ENCODE assay signal across 1 cellular context in genomic region chr7:46695045-46695708, GRCh38.
TF ChIP-seq lines count a peak whose summit lies in the region.

No MANE protein-coding gene starts in this region.

TF ChIP-seq in HepG2, 621 proteins besides CTCF, POLR2A, EP300 and RAD21 (continued from another document and continues in another):
- TF ChIP-seq ZFX (CRISPR knock-in tag; IDR thresholded peaks at IDR 0.05; ENCODE audit: low read depth) (0 out of 2 replicates have a peak, but pooled peaks have one; percentile 20), GATAD2A (CRISPR knock-in tag; IDR thresholded peaks at IDR 0.05) (peak; percentile 18; the same call in 1 of the 2 replicates), ZNF343 (CRISPR knock-in tag; IDR thresholded peaks at IDR 0.05) (no peak), ZNF709 (CRISPR knock-in tag; IDR thresholded peaks at IDR 0.05) (no peak), ZNF552 (CRISPR knock-in tag; IDR thresholded peaks at IDR 0.05; ENCODE audit: borderline replicate concordance) (no peak), NFE2L2 (IDR thresholded peaks at IDR 0.05; ENCODE audit: low read length) (no peak), SIN3A (IDR thresholded peaks at IDR 0.05; ENCODE audit: borderline replicate concordance, low read depth, low read length) (no peak), HNF4A (CRISPR knock-in tag; IDR thresholded peaks at IDR 0.05) (peak; percentile 65), ZZZ3 (CRISPR knock-in tag; IDR thresholded peaks at IDR 0.05; ENCODE audit: borderline replicate concordance) (no peak), NR2F2 (IDR thresholded peaks at IDR 0.05; ENCODE audit: borderline replicate concordance, low read depth) (0 out of 2 replicates have a peak, but pooled peaks have one; percentile 39), ARNT (IDR thresholded peaks at IDR 0.05) (no peak), ETV5 (CRISPR knock-in tag; IDR thresholded peaks at IDR 0.05; ENCODE audit: borderline replicate concordance) (no peak), GLI4 (CRISPR knock-in tag; IDR thresholded peaks at IDR 0.05; ENCODE audit: borderline replicate concordance) (no peak), CEBPG (CRISPR knock-in tag; IDR thresholded peaks at IDR 0.05) (no peak), CREBL2 (CRISPR knock-in tag; IDR thresholded peaks at IDR 0.05; ENCODE audit: borderline replicate concordance) (no peak), MIXL1 (CRISPR knock-in tag; IDR thresholded peaks at IDR 0.05) (0 out of 2 replicates have a peak, but pooled peaks have one; percentile 18), ZNF446 (CRISPR knock-in tag; IDR thresholded peaks at IDR 0.05) (no peak), AGO2 (optimal IDR thresholded peaks at IDR 0.05; ENCODE audit: low read depth, low read length) (no peak), HOXA9 (CRISPR knock-in tag; IDR thresholded peaks at IDR 0.05; ENCODE audit: borderline replicate concordance) (no peak), HHEX (CRISPR knock-in tag; IDR thresholded peaks at IDR 0.05) (no peak), KDM2A (CRISPR knock-in tag; IDR thresholded peaks at IDR 0.05; ENCODE audit: borderline replicate concordance, low read depth) (no peak), ZNF563 (CRISPR knock-in tag; IDR thresholded peaks at IDR 0.05) (no peak), ZNF782 (CRISPR knock-in tag; IDR thresholded peaks at IDR 0.05; ENCODE audit: borderline replicate concordance) (no peak), BCL6 (CRISPR knock-in tag; IDR thresholded peaks at IDR 0.05) (0 out of 2 replicates have a peak, but pooled peaks have one; percentile 14), ZNF33A (CRISPR knock-in tag; IDR thresholded peaks at IDR 0.05; ENCODE audit: borderline replicate concordance) (no peak), NR2F1 (CRISPR knock-in tag; IDR thresholded peaks at IDR 0.05) (0 out of 4 replicates have a peak, but pooled peaks of 1 of the 2 experiments have one; percentile 16), ELF1 (CRISPR knock-in tag; IDR thresholded peaks at IDR 0.05) (no peak), ZNF230 (CRISPR knock-in tag; IDR thresholded peaks at IDR 0.05) (no peak), SSRP1 (CRISPR knock-in tag; IDR thresholded peaks at IDR 0.05) (no peak), FOXO1 (CRISPR knock-in tag; IDR thresholded peaks at IDR 0.05) (no peak; the same call in 1 of the 2 replicates), SAFB2 (CRISPR knock-in tag; IDR thresholded peaks at IDR 0.05; ENCODE audit: borderline replicate concordance, low read depth) (no peak), TBL1XR1 (IDR thresholded peaks at IDR 0.05; ENCODE audit: borderline replicate concordance, low read length, partially characterized antibody) (no peak), MTERF4 (CRISPR knock-in tag; IDR thresholded peaks at IDR 0.05) (no peak), ZBTB37 (CRISPR knock-in tag; IDR thresholded peaks at IDR 0.05) (no peak), NCOR1 (IDR thresholded peaks at IDR 0.05; ENCODE audit: borderline replicate concordance, low read length) (no peak), PAXIP1 (CRISPR knock-in tag; conservative IDR thresholded peaks at IDR 0.05) (peak; percentile 68), RNF219 (CRISPR knock-in tag; IDR thresholded peaks at IDR 0.05) (no peak), MAF1 (CRISPR knock-in tag; IDR thresholded peaks at IDR 0.05; ENCODE audit: borderline replicate concordance) (no peak), ATF1 (CRISPR knock-in tag; IDR thresholded peaks at IDR 0.05) (no peak)
- TF ChIP-seq, protein P1, sequence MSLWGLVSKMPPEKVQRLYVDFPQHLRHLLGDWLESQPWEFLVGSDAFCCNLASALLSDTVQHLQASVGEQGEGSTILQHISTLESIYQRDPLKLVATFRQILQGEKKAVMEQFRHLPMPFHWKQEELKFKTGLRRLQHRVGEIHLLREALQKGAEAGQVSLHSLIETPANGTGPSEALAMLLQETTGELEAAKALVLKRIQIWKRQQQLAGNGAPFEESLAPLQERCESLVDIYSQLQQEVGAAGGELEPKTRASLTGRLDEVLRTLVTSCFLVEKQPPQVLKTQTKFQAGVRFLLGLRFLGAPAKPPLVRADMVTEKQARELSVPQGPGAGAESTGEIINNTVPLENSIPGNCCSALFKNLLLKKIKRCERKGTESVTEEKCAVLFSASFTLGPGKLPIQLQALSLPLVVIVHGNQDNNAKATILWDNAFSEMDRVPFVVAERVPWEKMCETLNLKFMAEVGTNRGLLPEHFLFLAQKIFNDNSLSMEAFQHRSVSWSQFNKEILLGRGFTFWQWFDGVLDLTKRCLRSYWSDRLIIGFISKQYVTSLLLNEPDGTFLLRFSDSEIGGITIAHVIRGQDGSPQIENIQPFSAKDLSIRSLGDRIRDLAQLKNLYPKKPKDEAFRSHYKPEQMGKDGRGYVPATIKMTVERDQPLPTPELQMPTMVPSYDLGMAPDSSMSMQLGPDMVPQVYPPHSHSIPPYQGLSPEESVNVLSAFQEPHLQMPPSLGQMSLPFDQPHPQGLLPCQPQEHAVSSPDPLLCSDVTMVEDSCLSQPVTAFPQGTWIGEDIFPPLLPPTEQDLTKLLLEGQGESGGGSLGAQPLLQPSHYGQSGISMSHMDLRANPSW (CRISPR knock-in tag; IDR thresholded peaks at IDR 0.05; ENCODE audit: borderline replicate concordance), result no peak
- TF ChIP-seq, protein P2, sequence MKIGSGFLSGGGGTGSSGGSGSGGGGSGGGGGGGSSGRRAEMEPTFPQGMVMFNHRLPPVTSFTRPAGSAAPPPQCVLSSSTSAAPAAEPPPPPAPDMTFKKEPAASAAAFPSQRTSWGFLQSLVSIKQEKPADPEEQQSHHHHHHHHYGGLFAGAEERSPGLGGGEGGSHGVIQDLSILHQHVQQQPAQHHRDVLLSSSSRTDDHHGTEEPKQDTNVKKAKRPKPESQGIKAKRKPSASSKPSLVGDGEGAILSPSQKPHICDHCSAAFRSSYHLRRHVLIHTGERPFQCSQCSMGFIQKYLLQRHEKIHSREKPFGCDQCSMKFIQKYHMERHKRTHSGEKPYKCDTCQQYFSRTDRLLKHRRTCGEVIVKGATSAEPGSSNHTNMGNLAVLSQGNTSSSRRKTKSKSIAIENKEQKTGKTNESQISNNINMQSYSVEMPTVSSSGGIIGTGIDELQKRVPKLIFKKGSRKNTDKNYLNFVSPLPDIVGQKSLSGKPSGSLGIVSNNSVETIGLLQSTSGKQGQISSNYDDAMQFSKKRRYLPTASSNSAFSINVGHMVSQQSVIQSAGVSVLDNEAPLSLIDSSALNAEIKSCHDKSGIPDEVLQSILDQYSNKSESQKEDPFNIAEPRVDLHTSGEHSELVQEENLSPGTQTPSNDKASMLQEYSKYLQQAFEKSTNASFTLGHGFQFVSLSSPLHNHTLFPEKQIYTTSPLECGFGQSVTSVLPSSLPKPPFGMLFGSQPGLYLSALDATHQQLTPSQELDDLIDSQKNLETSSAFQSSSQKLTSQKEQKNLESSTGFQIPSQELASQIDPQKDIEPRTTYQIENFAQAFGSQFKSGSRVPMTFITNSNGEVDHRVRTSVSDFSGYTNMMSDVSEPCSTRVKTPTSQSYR (CRISPR knock-in tag; IDR thresholded peaks at IDR 0.05; ENCODE audit: borderline replicate concordance), result no peak
- TF ChIP-seq, protein P3, sequence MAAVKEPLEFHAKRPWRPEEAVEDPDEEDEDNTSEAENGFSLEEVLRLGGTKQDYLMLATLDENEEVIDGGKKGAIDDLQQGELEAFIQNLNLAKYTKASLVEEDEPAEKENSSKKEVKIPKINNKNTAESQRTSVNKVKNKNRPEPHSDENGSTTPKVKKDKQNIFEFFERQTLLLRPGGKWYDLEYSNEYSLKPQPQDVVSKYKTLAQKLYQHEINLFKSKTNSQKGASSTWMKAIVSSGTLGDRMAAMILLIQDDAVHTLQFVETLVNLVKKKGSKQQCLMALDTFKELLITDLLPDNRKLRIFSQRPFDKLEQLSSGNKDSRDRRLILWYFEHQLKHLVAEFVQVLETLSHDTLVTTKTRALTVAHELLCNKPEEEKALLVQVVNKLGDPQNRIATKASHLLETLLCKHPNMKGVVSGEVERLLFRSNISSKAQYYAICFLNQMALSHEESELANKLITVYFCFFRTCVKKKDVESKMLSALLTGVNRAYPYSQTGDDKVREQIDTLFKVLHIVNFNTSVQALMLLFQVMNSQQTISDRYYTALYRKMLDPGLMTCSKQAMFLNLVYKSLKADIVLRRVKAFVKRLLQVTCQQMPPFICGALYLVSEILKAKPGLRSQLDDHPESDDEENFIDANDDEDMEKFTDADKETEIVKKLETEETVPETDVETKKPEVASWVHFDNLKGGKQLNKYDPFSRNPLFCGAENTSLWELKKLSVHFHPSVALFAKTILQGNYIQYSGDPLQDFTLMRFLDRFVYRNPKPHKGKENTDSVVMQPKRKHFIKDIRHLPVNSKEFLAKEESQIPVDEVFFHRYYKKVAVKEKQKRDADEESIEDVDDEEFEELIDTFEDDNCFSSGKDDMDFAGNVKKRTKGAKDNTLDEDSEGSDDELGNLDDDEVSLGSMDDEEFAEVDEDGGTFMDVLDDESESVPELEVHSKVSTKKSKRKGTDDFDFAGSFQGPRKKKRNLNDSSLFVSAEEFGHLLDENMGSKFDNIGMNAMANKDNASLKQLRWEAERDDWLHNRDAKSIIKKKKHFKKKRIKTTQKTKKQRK (IDR thresholded peaks at IDR 0.05; ENCODE audit: low read length), result no peak
- TF ChIP-seq, protein P4, sequence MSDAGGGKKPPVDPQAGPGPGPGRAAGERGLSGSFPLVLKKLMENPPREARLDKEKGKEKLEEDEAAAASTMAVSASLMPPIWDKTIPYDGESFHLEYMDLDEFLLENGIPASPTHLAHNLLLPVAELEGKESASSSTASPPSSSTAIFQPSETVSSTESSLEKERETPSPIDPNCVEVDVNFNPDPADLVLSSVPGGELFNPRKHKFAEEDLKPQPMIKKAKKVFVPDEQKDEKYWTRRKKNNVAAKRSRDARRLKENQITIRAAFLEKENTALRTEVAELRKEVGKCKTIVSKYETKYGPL (CRISPR knock-in tag; IDR thresholded peaks at IDR 0.05), result no peak
- TF ChIP-seq, protein P5, sequence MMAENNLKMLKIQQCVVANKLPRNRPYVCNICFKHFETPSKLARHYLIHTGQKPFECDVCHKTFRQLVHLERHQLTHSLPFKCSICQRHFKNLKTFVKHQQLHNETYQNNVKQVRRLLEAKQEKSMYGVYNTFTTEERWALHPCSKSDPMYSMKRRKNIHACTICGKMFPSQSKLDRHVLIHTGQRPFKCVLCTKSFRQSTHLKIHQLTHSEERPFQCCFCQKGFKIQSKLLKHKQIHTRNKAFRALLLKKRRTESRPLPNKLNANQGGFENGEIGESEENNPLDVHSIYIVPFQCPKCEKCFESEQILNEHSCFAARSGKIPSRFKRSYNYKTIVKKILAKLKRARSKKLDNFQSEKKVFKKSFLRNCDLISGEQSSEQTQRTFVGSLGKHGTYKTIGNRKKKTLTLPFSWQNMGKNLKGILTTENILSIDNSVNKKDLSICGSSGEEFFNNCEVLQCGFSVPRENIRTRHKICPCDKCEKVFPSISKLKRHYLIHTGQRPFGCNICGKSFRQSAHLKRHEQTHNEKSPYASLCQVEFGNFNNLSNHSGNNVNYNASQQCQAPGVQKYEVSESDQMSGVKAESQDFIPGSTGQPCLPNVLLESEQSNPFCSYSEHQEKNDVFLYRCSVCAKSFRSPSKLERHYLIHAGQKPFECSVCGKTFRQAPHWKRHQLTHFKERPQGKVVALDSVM (CRISPR knock-in tag; IDR thresholded peaks at IDR 0.05), result peak; percentile 61; the same call in 1 of the 2 replicates
